ENCODE assay signal across 17 cellular contexts in the genomic region with DNA sequence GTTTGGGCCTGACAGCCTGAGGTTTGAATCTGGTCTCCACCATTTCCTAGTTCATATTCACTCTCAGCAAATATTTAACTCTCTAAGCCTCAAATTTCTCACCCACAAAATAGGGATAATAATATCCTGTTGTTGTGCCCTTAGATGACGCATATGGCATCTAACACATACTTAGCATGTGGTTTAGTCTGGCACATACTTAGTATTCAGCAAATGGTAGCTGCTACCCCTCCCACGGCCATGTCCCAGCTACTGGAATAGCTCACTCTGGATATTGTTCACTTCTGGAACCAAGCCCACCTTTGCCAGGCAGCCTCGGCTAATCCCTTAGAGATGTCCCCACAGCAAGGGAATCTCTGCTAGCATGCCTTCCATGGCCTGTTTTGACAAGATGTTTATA. TPM values are rescaled to one million over a fixed set of nuclear protein-coding genes. Genes with fewer than 3 reads are reported as not detected.
DNase-seq lines count a peak whose midpoint lies in the region; ATAC-seq and TF ChIP-seq lines count a peak whose summit lies in the region.
"Had no signal": no experiment of that assay in that cellular context is flagged by ENCODE, and none has a peak within 500 bp of the region (broad histone marks: within the 10 kb centered on the region; RNA-seq: fewer than 3 reads in every experiment).

No MANE protein-coding gene starts in this region.

- no peaks in the 10 kb centered on the region for H4K20me1 ChIP-seq in fibroblast of lung (ENCODE audit: control insufficient read depth, extremely low read depth, insufficient read depth, low read length)
- H4K20me1 ChIP-seq in osteoblast (ENCODE audit: insufficient read depth, low read length) = peaks cover 13% of the 10 kb centered on the region

- H3K36me3 ChIP-seq in MG63 = peaks cover 6% of the 10 kb centered on the region
- H3K36me3 ChIP-seq in fibroblast of lung (ENCODE audit: control insufficient read depth, insufficient read depth, low read length) = no peaks in the 10 kb centered on the region
- H3K36me3 ChIP-seq in osteoblast (ENCODE audit: insufficient read depth, low read length) = peaks cover 2% of the 10 kb centered on the region
- H3K36me3 ChIP-seq: cardiac muscle cell, esophagus squamous epithelium, pancreas, tibial artery had no signal

- H3K27ac Mint-ChIP-seq in activated T-cell treated with anti-CD3 and anti-CD28 coated beads, Interleukin-2, amount 50 U/mL, for 72 hours = no peak overlapping the region
- H3K27ac Mint-ChIP-seq: activated naive CD4-positive, alpha-beta T cell treated with anti-CD3 and anti-CD28 coated beads, Interleukin-2, amount 50 U/mL, for 72 hours; activated T-cell treated with anti-CD3 and anti-CD28 coated beads, Interleukin-2, amount 50 U/mL, for 24 hours had no signal

- no peak overlapping the region for H3K27ac ChIP-seq in fibroblast of lung (ENCODE audit: insufficient read depth, low read length)
- peak overlapping the region; percentile 38 for H3K27ac ChIP-seq in osteoblast (ENCODE audit: low read depth, low read length)
- H3K27ac ChIP-seq: cardiac muscle cell, esophagus squamous epithelium, pancreas, tibial artery had no signal

- H3K27me3 Mint-ChIP-seq in activated T-cell treated with anti-CD3 and anti-CD28 coated beads, Interleukin-2, amount 50 U/mL, for 72 hours (ENCODE audit: low read depth) = no peaks in the 10 kb centered on the region
- H3K27me3 Mint-ChIP-seq: activated T-cell treated with anti-CD3 and anti-CD28 coated beads, Interleukin-2, amount 50 U/mL, for 24 hours had no signal

- H3K4me3 ChIP-seq in MG63 (no peak overlapping the region), fibroblast of lung (replicated peaks in 1 of 4; ENCODE audit: control extremely low read depth in 1 of 4, insufficient read depth in 1 of 4, low read depth in 3 of 4, low read length in 4 of 4) (no peak overlapping the region), osteoblast (ENCODE audit: insufficient read depth, low read length) (no peak overlapping the region)
- H3K4me3 ChIP-seq: cardiac muscle cell, esophagus squamous epithelium, pancreas, smooth muscle cell, tibial artery had no signal

- peaks cover under 1 to 3% of the 10 kb centered on the region in 2 donors for H3K36me3 Mint-ChIP-seq in activated T-cell treated with anti-CD3 and anti-CD28 coated beads, Interleukin-2, amount 50 U/mL, for 72 hours (ENCODE audit: insufficient read depth in 2 of 2)

- no peaks in the 10 kb centered on the region for H3K27me3 ChIP-seq in MG63
- no peaks in the 10 kb centered on the region for H3K27me3 ChIP-seq in fibroblast of lung (ENCODE audit: control insufficient read depth, insufficient read depth, low read length)
- H3K27me3 ChIP-seq in osteoblast (ENCODE audit: insufficient read depth, low read length) = no peaks in the 10 kb centered on the region
- H3K27me3 ChIP-seq: cardiac muscle cell, esophagus squamous epithelium, pancreas, tibial artery had no signal

- H3K9ac ChIP-seq in fibroblast of lung (ENCODE audit: insufficient read depth, low read length) = no peak overlapping the region

- DNase-seq in DMS 273 (lab: John Stamatoyannopoulos, UW; ENCODE audit: unreplicated experiment) (peak; percentile 83), MG63 (peak; percentile 62), fibroblast of lung (ENCODE audit: low read depth in 2 of 2) (peak; percentile 20 to 80), osteoblast (ENCODE audit: insufficient read length, low spot score, missing footprints) (peak; percentile 84), NCI-H2081 (lab: John Stamatoyannopoulos, UW) (no peak), Kasumi-1 (lab: John Stamatoyannopoulos, UW) (no peak), iPS-NIHi11 (ENCODE audit: low spot score) (no peak)
- DNase-seq in activated T-cell treated with anti-CD3 and anti-CD28 coated beads, Interleukin-2, amount 50 U/mL, for 72 hours = no peak
- DNase-seq: activated T-cell treated with anti-CD3 and anti-CD28 coated beads, Interleukin-2, amount 50 U/mL, for 24 hours; esophagus squamous epithelium; NCI-H1417; pancreas; SW 1271; tibial artery had no signal

- TF ChIP-seq CTCF in fibroblast of lung (conservative IDR thresholded peaks at IDR 0.05 in 1 of 2, IDR thresholded peaks at IDR 0.05 in 1 of 2; ENCODE audit: low read depth in 1 of 2, low read length in 2 of 2) (no peak), osteoblast (IDR thresholded peaks at IDR 0.05; ENCODE audit: extremely low read depth, low read depth, low read length) (no peak)

- no peaks in the 10 kb centered on the region for H3K4me1 ChIP-seq in fibroblast of lung (ENCODE audit: control insufficient read depth, extremely low read depth, insufficient read depth, low read length)
- H3K4me1 ChIP-seq in osteoblast (ENCODE audit: insufficient read depth, low read length) = peaks cover 9% of the 10 kb centered on the region
- H3K4me1 ChIP-seq: esophagus squamous epithelium, pancreas, tibial artery had no signal

- ATAC-seq in activated T-cell treated with anti-CD3 and anti-CD28 coated beads, Interleukin-2, amount 50 U/mL, for 72 hours (replicated peaks in 1 of 2) = no peak
- ATAC-seq: pancreas had no signal

- no peak overlapping the region for H2AFZ ChIP-seq in fibroblast of lung (ENCODE audit: low read length)
- no peak overlapping the region for H2AFZ ChIP-seq in osteoblast (ENCODE audit: low read length)

- no peaks in the 10 kb centered on the region for H3K79me2 ChIP-seq in fibroblast of lung (ENCODE audit: control insufficient read depth, insufficient read depth, low read length)
- H3K79me2 ChIP-seq in osteoblast (ENCODE audit: insufficient read depth, low read length) = peaks cover 64% of the 10 kb centered on the region

- H3K4me2 ChIP-seq in fibroblast of lung (ENCODE audit: extremely low read depth, insufficient read depth, low read length) (no peak overlapping the region), osteoblast (ENCODE audit: insufficient read depth, low read length) (no peak overlapping the region)
- H3K4me2 ChIP-seq: smooth muscle cell had no signal

- H3K4me1 Mint-ChIP-seq in activated T-cell treated with anti-CD3 and anti-CD28 coated beads, Interleukin-2, amount 50 U/mL, for 72 hours (ENCODE audit: low read depth) = peaks cover 9% of the 10 kb centered on the region

- H3K9me3 ChIP-seq in MG63 (no peaks in the 10 kb centered on the region), fibroblast of lung (ENCODE audit: control insufficient read depth, insufficient read depth, low read depth, low read length) (no peaks in the 10 kb centered on the region), osteoblast (ENCODE audit: low read depth, low read length) (no peaks in the 10 kb centered on the region)
- H3K9me3 ChIP-seq: esophagus squamous epithelium, pancreas, tibial artery had no signal

- H3K4me3 Mint-ChIP-seq in activated T-cell treated with anti-CD3 and anti-CD28 coated beads, Interleukin-2, amount 50 U/mL, for 72 hours = no peak overlapping the region
- H3K4me3 Mint-ChIP-seq: activated T-cell treated with anti-CD3 and anti-CD28 coated beads, Interleukin-2, amount 50 U/mL, for 24 hours had no signal

- H3K9me3 Mint-ChIP-seq in activated T-cell treated with anti-CD3 and anti-CD28 coated beads, Interleukin-2, amount 50 U/mL, for 72 hours = no peaks in the 10 kb centered on the region
- H3K9me3 Mint-ChIP-seq: activated T-cell treated with anti-CD3 and anti-CD28 coated beads, Interleukin-2, amount 50 U/mL, for 24 hours had no signal

RNA-seq across cellular contexts. Expression of a gene that starts 53.3 kb away (rescaled TPM):
- 8.6 and 16.9 TPM in 2 replicates for total RNA-seq in MG63 (2014; rRNA removed; shearing (Covaris generic); ENCODE audit: low replicate concordance)
- 10.0 and 12.4 TPM in 2 replicates for total RNA-seq in fibroblast of lung
- polyA plus RNA-seq in fibroblast of lung = 11.1 and 17.6 TPM in 2 replicates
- polyA plus RNA-seq in fibroblast of lung (2012) = 13.6 and 18.3 TPM in 2 replicates
- 9.7 and 11.7 TPM in 2 replicates for polyA minus RNA-seq in fibroblast of lung (ENCODE audit: low replicate concordance)
- 17.7 and 21.0 TPM in 2 replicates for total RNA-seq in osteoblast
- total RNA-seq in activated T-cell treated with anti-CD3 and anti-CD28 coated beads, Interleukin-2, amount 50 U/mL, for 72 hours = 10 to 100 TPM; 14.3 to 15.3 TPM

Comparison
In these comparisons a context has a peak if more than half of its experiments do, and no peak if none do; other contexts are left out.
1. DNase-seq: peak in DMS 273 (single experiment), MG63 (single experiment), fibroblast of lung (2 of 2) and osteoblast (single experiment); none in activated T-cell treated with anti-CD3 and anti-CD28 coated beads, Interleukin-2, amount 50 U/mL, for 72 hours (0 of 2), NCI-H2081 (0 of 2), Kasumi-1 (0 of 2) and iPS-NIHi11 (single experiment).